1 cellular context compared by ENCODE assay signal in the genomic region with DNA sequence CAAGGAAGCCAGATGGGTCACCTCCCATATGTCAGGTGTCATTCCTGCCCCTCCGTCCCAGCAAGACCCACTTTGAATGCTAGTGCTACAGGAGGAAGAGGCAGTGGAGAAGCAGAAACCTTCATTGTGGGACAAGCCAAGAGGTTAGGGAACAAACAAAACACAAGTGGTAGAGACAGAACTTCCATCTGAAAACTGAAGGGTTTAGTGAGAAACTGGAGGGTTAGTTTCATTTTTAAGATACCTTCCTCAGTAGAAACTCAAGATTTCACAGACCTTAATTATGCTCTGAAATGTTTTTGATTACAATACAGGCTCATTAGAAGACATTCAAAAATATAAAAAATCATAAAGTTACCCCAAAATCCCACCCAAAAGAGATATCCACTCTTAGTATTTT.
TF ChIP-seq lines count a peak whose summit lies in the region.

No MANE protein-coding gene starts in this region.

TF ChIP-seq in H1, 55 proteins besides CTCF, POLR2A, EP300 and RAD21:
- TF ChIP-seq BCL11A (IDR thresholded peaks at IDR 0.05; ENCODE audit: low read depth in 2 of 2, low read length in 2 of 2) = no peak
- no peak for TF ChIP-seq GTF2F1 (IDR thresholded peaks at IDR 0.05; ENCODE audit: borderline replicate concordance, low read depth, low read length)
- TF ChIP-seq KDM1A (IDR thresholded peaks at IDR 0.05; ENCODE audit: borderline replicate concordance, low read length) = no peak
- TF ChIP-seq NRF1 (IDR thresholded peaks at IDR 0.05; ENCODE audit: low read depth, low read length) = no peak
- no peak for TF ChIP-seq JUN (IDR thresholded peaks at IDR 0.05; ENCODE audit: low read depth, low read length)
- TF ChIP-seq BACH1 (IDR thresholded peaks at IDR 0.05; ENCODE audit: low read length) = no peak
- no peak for TF ChIP-seq CHD1 (IDR thresholded peaks at IDR 0.05; ENCODE audit: low read depth, low read length)
- TF ChIP-seq POLR2AphosphoS5 (IDR thresholded peaks at IDR 0.05; ENCODE audit: low read depth, low read length) = no peak
- no peak for TF ChIP-seq KDM5A (IDR thresholded peaks at IDR 0.05; ENCODE audit: low read length)
- TF ChIP-seq NANOG (IDR thresholded peaks at IDR 0.05; ENCODE audit: insufficient read depth, low read depth, low read length, poor library complexity, severe bottlenecking) = no peak
- TF ChIP-seq HDAC6 (IDR thresholded peaks at IDR 0.05; ENCODE audit: low read depth, low read length) = no peak
- no peak for TF ChIP-seq TEAD4 (IDR thresholded peaks at IDR 0.05; ENCODE audit: low read depth, low read length)
- TF ChIP-seq SUZ12 (IDR thresholded peaks at IDR 0.05; ENCODE audit: low read length) = no peak
- TF ChIP-seq CEBPB (IDR thresholded peaks at IDR 0.05; ENCODE audit: low read depth, low read length) = no peak
- TF ChIP-seq EZH2 (IDR thresholded peaks at IDR 0.05; ENCODE audit: low read depth, low read length, severe bottlenecking) = no peak
- no peak for TF ChIP-seq TAF7 (optimal IDR thresholded peaks at IDR 0.05; ENCODE audit: borderline replicate concordance, low read depth, low read length)
- TF ChIP-seq TBP (IDR thresholded peaks at IDR 0.05; ENCODE audit: low read depth, low read length) = no peak
